18 cellular contexts compared by ENCODE assay signal in genomic region chr7:55177068-55177530, GRCh38.
DNase-seq lines count a peak whose midpoint lies in the region; ATAC-seq, FAIRE-seq and TF ChIP-seq lines count a peak whose summit lies in the region.
"Had no signal": no experiment of that assay in that cellular context is flagged by ENCODE, and none has a peak within 500 bp of the region (broad histone marks: within the 10 kb centered on the region; RNA-seq: fewer than 3 reads in every experiment).

No MANE protein-coding gene starts in this region.

- H2BK5ac ChIP-seq in IMR-90 (ENCODE audit: low read depth, low read length, poor library complexity, severe bottlenecking): no peak overlapping the region

- no peak overlapping the region for H3K18ac ChIP-seq in IMR-90 (ENCODE audit: low read depth, low read length)

- H2BK15ac ChIP-seq in IMR-90 (ENCODE audit: low read depth, low read length): no peak overlapping the region

- no peak overlapping the region for H3K4ac ChIP-seq in IMR-90 (ENCODE audit: low read depth, low read length)

- H3K36me3 ChIP-seq in IMR-90 (ENCODE audit: control insufficient read depth, insufficient read depth, low read length): peaks cover 74% of the 10 kb centered on the region
- peaks cover 45% of the 10 kb centered on the region for H3K36me3 ChIP-seq in astrocyte (ENCODE audit: insufficient read depth, low read length)
- H3K36me3 ChIP-seq in liver (ENCODE audit: control insufficient read depth in 4 of 4, insufficient read depth in 3 of 4, low read depth in 1 of 4, low read length in 3 of 4): peaks cover 10 to 46% (median 28%) of the 10 kb centered on the region in 4 donors
- H3K36me3 ChIP-seq in testis (ENCODE audit: low read depth, missing control alignments): no peaks in the 10 kb centered on the region
- no peaks in the 10 kb centered on the region for H3K36me3 ChIP-seq in MM.1S (replicated peaks; ENCODE audit: insufficient read depth, low read length)
- H3K36me3 ChIP-seq in pancreas: peaks cover 0 to 65% (median 22%) of the 10 kb centered on the region in 3 donors

- DNase-seq in IMR-90 (no peak), astrocyte (ENCODE audit: low read depth) (peak; percentile 8), testis (no peak), Ammon's horn (ENCODE audit: low spot score) (no peak), MM.1S (no peak), pancreas (no peak)
- DNase-seq: activated CD4-positive, alpha-beta T cell treated with anti-CD3 and anti-CD28 coated beads for 36 hours; activated naive CD8-positive, alpha-beta T cell treated with anti-CD3 and anti-CD28 coated beads for 36 hours; activated T-cell treated with anti-CD3 and anti-CD28 coated beads, Interleukin-2, amount 50 U/mL, for 1 hour; DND-41; NCI-H187 treated with DMSO at 0.1 percent for 48 hours; NCI-H526 treated with DMSO at 0.1 percent for 48 hours; PC-9; T-helper 17 cell had no signal

- no peak for TF ChIP-seq CTCF in IMR-90 (conservative IDR thresholded peaks at IDR 0.05; ENCODE audit: low read depth, low read length)
- no peak for TF ChIP-seq CTCF in astrocyte (IDR thresholded peaks at IDR 0.05; ENCODE audit: insufficient read depth, low read depth, low read length)
- TF ChIP-seq CTCF in liver (IDR thresholded peaks at IDR 0.05; ENCODE audit: low read depth, low read length, missing input control): no peak
- TF ChIP-seq CTCF in testis (IDR thresholded peaks at IDR 0.05): no peak
- TF ChIP-seq CTCF in MM.1S (IDR thresholded peaks at IDR 0.05; ENCODE audit: low read length): no peak
- TF ChIP-seq CTCF in pancreas (IDR thresholded peaks at IDR 0.05): no peak

- no peak overlapping the region for H4K5ac ChIP-seq in IMR-90 (ENCODE audit: low read depth, low read length)

- no peak overlapping the region for H3K27ac ChIP-seq in IMR-90 (ENCODE audit: insufficient read depth, low read length)
- peak overlapping the region; percentile 79 for H3K27ac ChIP-seq in astrocyte (ENCODE audit: low read depth, low read length)
- H3K27ac ChIP-seq in liver (ENCODE audit: low read depth in 1 of 2, low read length in 2 of 2): peak overlapping the region; percentile 79 to 86
- peak overlapping the region; percentile 27 to 55 for H3K27ac ChIP-seq in testis
- H3K27ac ChIP-seq in MM.1S (ENCODE audit: low read length): no peak overlapping the region
- no peak overlapping the region for H3K27ac ChIP-seq in pancreas
- H3K27ac ChIP-seq: PC-9 had no signal

- no peak overlapping the region for H3K27ac Mint-ChIP-seq in astrocyte (ENCODE audit: unreplicated experiment)
- H3K27ac Mint-ChIP-seq: activated CD4-positive, alpha-beta T cell treated with anti-CD3 and anti-CD28 coated beads for 36 hours; activated naive CD8-positive, alpha-beta T cell treated with anti-CD3 and anti-CD28 coated beads for 36 hours; natural killer cell treated with Interleukin-12 subunit alpha and Interleukin-12 subunit beta and Interleukin-15 and Interleukin-18, amount 100 ng/mL, for 72 hours; T-helper 17 cell had no signal

- peaks cover 25% of the 10 kb centered on the region for H3K9me1 ChIP-seq in IMR-90 (ENCODE audit: insufficient read depth, low read length)

- no peak for TF ChIP-seq POLR2A in IMR-90 (IDR thresholded peaks at IDR 0.05; ENCODE audit: low read depth, low read length)
- no peak for TF ChIP-seq POLR2A in testis (IDR thresholded peaks at IDR 0.05)

- no peak overlapping the region; the same call in 1 of the 2 replicates for H3K23ac ChIP-seq in IMR-90 (ENCODE audit: low read depth, low read length)

- H3K4me1 Mint-ChIP-seq in astrocyte (ENCODE audit: low read depth, unreplicated experiment): peaks cover 17% of the 10 kb centered on the region
- H3K4me1 Mint-ChIP-seq: activated CD4-positive, alpha-beta T cell treated with anti-CD3 and anti-CD28 coated beads for 36 hours; activated naive CD8-positive, alpha-beta T cell treated with anti-CD3 and anti-CD28 coated beads for 36 hours had no signal

- no peak overlapping the region for H3K4me2 ChIP-seq in IMR-90 (ENCODE audit: low read depth, low read length)
- peak overlapping the region; percentile 73 for H3K4me2 ChIP-seq in astrocyte (ENCODE audit: low read length)
- no peak overlapping the region for H3K4me2 ChIP-seq in MM.1S (ENCODE audit: low read depth, low read length)
- H3K4me2 ChIP-seq: PC-9 had no signal

- WGBS in IMR-90 (ENCODE audit: extremely low coverage in 2 of 2, insufficient read length in 1 of 2), 2 experiments: 57% methylated on average over 1 of the region's 7 CpGs; no CpG with 5 or more reads in 1 of the 2 experiments
- 89% methylated on average over 7 of the region's 7 CpGs for WGBS in liver
- WGBS in testis, 2 donors: 68 to 81% methylated on average over 6 to 7 of the region's 7 CpGs
- 89 to 94% methylated on average over 7 of the region's 7 CpGs for WGBS in pancreas, 2 donors

- no TSS peak for BruUV-seq in IMR-90 (replicated peaks; lab: Mats Ljungman, UMichigan)

- FAIRE-seq in astrocyte (lab: Jason Lieb, UNC) (no peak), pancreas (lab: Jason Lieb, UNC) (no peak)

- H3K4me3 ChIP-seq in IMR-90 (ENCODE audit: insufficient read depth, low read depth, low read length) (no peak overlapping the region), astrocyte (ENCODE audit: insufficient read depth, low read depth, low read length) (no peak overlapping the region), liver (ENCODE audit: low read depth in 1 of 3, low read length in 3 of 3) (no peak overlapping the region), testis (no peak overlapping the region), MM.1S (ENCODE audit: low read length) (no peak overlapping the region), pancreas (no peak overlapping the region)
- H3K4me3 ChIP-seq: PC-9 had no signal

- H3K27me3 Mint-ChIP-seq in astrocyte (ENCODE audit: low read depth, unreplicated experiment): peaks cover 3% of the 10 kb centered on the region

- peaks cover 17% of the 10 kb centered on the region for H3K36me3 Mint-ChIP-seq in astrocyte (ENCODE audit: low read depth, unreplicated experiment)
- H3K36me3 Mint-ChIP-seq: activated naive CD8-positive, alpha-beta T cell treated with anti-CD3 and anti-CD28 coated beads for 36 hours; natural killer cell treated with Interleukin-12 subunit alpha and Interleukin-12 subunit beta and Interleukin-15 and Interleukin-18, amount 100 ng/mL, for 72 hours had no signal

- H3K9me2 ChIP-seq in MM.1S (replicated peaks; ENCODE audit: insufficient read depth, low read length): no peaks in the 10 kb centered on the region

- no peak overlapping the region for H2BK20ac ChIP-seq in IMR-90 (ENCODE audit: low read depth, low read length)

- H4K8ac ChIP-seq in IMR-90 (ENCODE audit: low read depth in 2 of 2, low read length in 2 of 2): no peak overlapping the region

- H2BK120ac ChIP-seq in IMR-90 (ENCODE audit: low read depth, low read length): peak overlapping the region; percentile 17; the same call in 1 of the 2 replicates

- POLR2A ChIA-PET in IMR-90 (lab: Charles Lee; ENCODE audit: unreplicated experiment): no interaction called here

- no peak overlapping the region for H2AK9ac ChIP-seq in IMR-90 (replicated peaks; ENCODE audit: low read depth, low read length, poor library complexity)

- H3K56ac ChIP-seq in IMR-90 (ENCODE audit: extremely low read depth, insufficient read depth, low read length): no peak overlapping the region

- no peaks in the 10 kb centered on the region for H3K9me3 ChIP-seq in IMR-90 (ENCODE audit: control insufficient read depth, insufficient read depth, low read length)
- H3K9me3 ChIP-seq in astrocyte (ENCODE audit: insufficient read depth, low read depth, low read length): no peaks in the 10 kb centered on the region
- no peaks in the 10 kb centered on the region for H3K9me3 ChIP-seq in liver (ENCODE audit: control insufficient read depth in 4 of 4, low read length in 3 of 4)
- no peaks in the 10 kb centered on the region for H3K9me3 ChIP-seq in testis
- H3K9me3 ChIP-seq in MM.1S (replicated peaks; ENCODE audit: insufficient read depth, low read length): no peaks in the 10 kb centered on the region
- H3K9me3 ChIP-seq in pancreas: no peaks in the 10 kb centered on the region

- no peak overlapping the region for H3K14ac ChIP-seq in IMR-90 (replicated peaks; ENCODE audit: low read depth, low read length)

- H3K9ac ChIP-seq in IMR-90 (ENCODE audit: low read depth, low read length): no peak overlapping the region
- peak overlapping the region; percentile 68 for H3K9ac ChIP-seq in astrocyte (ENCODE audit: low read length)
- H3K9ac ChIP-seq in liver (ENCODE audit: low read depth in 1 of 2, low read length in 2 of 2): no peak overlapping the region
- H3K9ac ChIP-seq in MM.1S (ENCODE audit: low read length): no peak overlapping the region

- ATAC-seq in IMR-90 (ENCODE audit: low read depth) (no peak), pancreas (no peak), HG02870 (IDR thresholded peaks at IDR 0.05; ENCODE audit: unreplicated experiment) (no peak)
- ATAC-seq: activated CD4-positive, alpha-beta T cell treated with anti-CD3 and anti-CD28 coated beads for 36 hours; HCT116; natural killer cell treated with Interleukin-12 subunit alpha and Interleukin-12 subunit beta and Interleukin-15 and Interleukin-18, amount 100 ng/mL, for 72 hours; T-helper 17 cell had no signal

- H3K27me3 ChIP-seq in IMR-90 (ENCODE audit: control insufficient read depth, insufficient read depth, low read length): no peaks in the 10 kb centered on the region
- H3K27me3 ChIP-seq in astrocyte (ENCODE audit: insufficient read depth, low read length): no peaks in the 10 kb centered on the region
- no peaks in the 10 kb centered on the region for H3K27me3 ChIP-seq in liver (ENCODE audit: control insufficient read depth in 4 of 4, insufficient read depth in 4 of 4, low read length in 3 of 4)
- H3K27me3 ChIP-seq in testis: no peaks in the 10 kb centered on the region
- H3K27me3 ChIP-seq in MM.1S (replicated peaks; ENCODE audit: insufficient read depth, low read length): no peaks in the 10 kb centered on the region
- H3K27me3 ChIP-seq in pancreas: no peaks in the 10 kb centered on the region

- no peaks in the 10 kb centered on the region for H3F3A ChIP-seq in MM.1S (ENCODE audit: insufficient read depth, low read length)

- H4K20me1 ChIP-seq in IMR-90 (ENCODE audit: insufficient read depth, low read length) (no peaks in the 10 kb centered on the region), astrocyte (ENCODE audit: insufficient read depth, low read length) (peaks cover 16% of the 10 kb centered on the region), MM.1S (ENCODE audit: insufficient read depth, low read length) (no peaks in the 10 kb centered on the region)

- H3K79me1 ChIP-seq in IMR-90 (ENCODE audit: low read depth in 1 of 2, low read length in 2 of 2): peaks cover 5 to 62% of the 10 kb centered on the region in 2 experiments

- H3K79me2 ChIP-seq in astrocyte (ENCODE audit: insufficient read depth, low read length) (no peaks in the 10 kb centered on the region), MM.1S (ENCODE audit: low read length) (no peaks in the 10 kb centered on the region)

- dilution Hi-C loops in IMR-90 (cut with HindIII; ENCODE audit: low sequenced_read_pairs, unreplicated experiment): no loop called here

- peaks cover under 1% of the 10 kb centered on the region for H3K9me3 Mint-ChIP-seq in astrocyte (ENCODE audit: unreplicated experiment)
- H3K9me3 Mint-ChIP-seq: activated naive CD8-positive, alpha-beta T cell treated with anti-CD3 and anti-CD28 coated beads for 36 hours; natural killer cell treated with Interleukin-12 subunit alpha and Interleukin-12 subunit beta and Interleukin-15 and Interleukin-18, amount 100 ng/mL, for 72 hours had no signal

- H2AFZ ChIP-seq in IMR-90 (replicated peaks; ENCODE audit: low read length, poor library complexity) (no peak overlapping the region), astrocyte (ENCODE audit: low read depth, low read length) (no peak overlapping the region), MM.1S (ENCODE audit: low read length) (no peak overlapping the region)
- H2AFZ ChIP-seq: PC-9 had no signal

- no peak overlapping the region for H3K4me3 Mint-ChIP-seq in astrocyte (ENCODE audit: unreplicated experiment)
- H3K4me3 Mint-ChIP-seq: activated CD4-positive, alpha-beta T cell treated with anti-CD3 and anti-CD28 coated beads for 36 hours; activated naive CD8-positive, alpha-beta T cell treated with anti-CD3 and anti-CD28 coated beads for 36 hours; natural killer cell treated with Interleukin-12 subunit alpha and Interleukin-12 subunit beta and Interleukin-15 and Interleukin-18, amount 100 ng/mL, for 72 hours; T-helper 17 cell had no signal

- H3K4me1 ChIP-seq in IMR-90 (ENCODE audit: control insufficient read depth, insufficient read depth, low read length): peaks cover 21% of the 10 kb centered on the region
- peaks cover 19% of the 10 kb centered on the region for H3K4me1 ChIP-seq in astrocyte (ENCODE audit: insufficient read depth, low read length)
- H3K4me1 ChIP-seq in liver (ENCODE audit: control insufficient read depth in 4 of 4, insufficient read depth in 4 of 4, low read length in 3 of 4): peaks cover 9 to 46% (median 29%) of the 10 kb centered on the region in 4 donors
- peaks cover 34% of the 10 kb centered on the region for H3K4me1 ChIP-seq in testis
- H3K4me1 ChIP-seq in MM.1S (ENCODE audit: low read length): no peaks in the 10 kb centered on the region
- H3K4me1 ChIP-seq in pancreas: no peaks in the 10 kb centered on the region

- intact Hi-C loops in IMR-90 (cut with micrococcal nuclease) (no loop called here), testis (cut with DNase I; ENCODE audit: low total_unique reads) (no loop called here), pancreas (cut with DNase I) (no loop called here)

- 0 out of 2 replicates have a peak overlapping the region, but pooled peaks have one; percentile 5 for H4K91ac ChIP-seq in IMR-90 (ENCODE audit: insufficient read depth, low read depth, low read length)

- H2AK5ac ChIP-seq in IMR-90 (ENCODE audit: low read depth, low read length): no peak overlapping the region

- in situ Hi-C loops in IMR-90 (cut with MboI; ENCODE audit: low sequenced_read_pairs): no loop called here

- CTCF ChIA-PET in IMR-90 (lab: Yijun Ruan, JAX): no interaction called here

- TF ChIP-seq RAD21 in IMR-90 (IDR thresholded peaks at IDR 0.05; ENCODE audit: low read length) (no peak), liver (IDR thresholded peaks at IDR 0.05) (no peak)

Comparison
In these comparisons a context has a peak if more than half of its experiments do, and no peak if none do; other contexts are left out.
1. H3K27ac ChIP-seq: peak in astrocyte (single experiment), liver (2 of 2) and testis (2 of 2); none in IMR-90 (single experiment), MM.1S (single experiment) and pancreas (0 of 4).